In the genomic region with DNA sequence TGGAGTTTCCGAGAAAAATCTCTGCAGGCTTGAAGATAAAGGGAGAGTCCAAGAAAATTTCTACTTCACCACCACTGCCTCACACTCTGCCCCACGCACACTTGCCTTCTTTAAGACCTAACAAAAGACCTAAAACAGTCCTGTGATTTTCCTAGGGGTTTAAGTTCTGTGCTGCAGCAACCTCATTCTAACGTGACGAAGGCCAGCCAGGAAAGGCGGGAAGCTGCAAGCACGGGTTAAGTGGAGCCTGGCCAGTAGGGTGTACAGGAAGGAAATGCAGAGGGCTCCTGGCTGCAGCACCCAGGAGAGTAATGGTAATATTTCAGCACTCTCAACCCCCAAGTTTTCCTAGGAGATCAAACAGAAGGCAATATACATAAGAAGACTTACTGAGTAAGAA, we compare ENCODE assay signal across 8 cellular contexts. TPM values are rescaled to one million over a fixed set of nuclear protein-coding genes. Genes with fewer than 3 reads are reported as not detected.
DNase-seq lines count a peak whose midpoint lies in the region; ATAC-seq, FAIRE-seq and TF ChIP-seq lines count a peak whose summit lies in the region.

No MANE protein-coding gene starts in this region.

- H3K4me2 ChIP-seq in A549, result peak overlapping the region; percentile 94
- H3K4me2 ChIP-seq in mesendoderm (ENCODE audit: low read length), result peak overlapping the region; percentile 87

- no peak overlapping the region for H2BK5ac ChIP-seq in mesendoderm (ENCODE audit: low read length)

- peak overlapping the region; percentile 15 for H4K8ac ChIP-seq in mesendoderm (ENCODE audit: low read depth, low read length)

- no peak overlapping the region for H2BK15ac ChIP-seq in mesendoderm (replicated peaks; ENCODE audit: low read depth)

- no peak overlapping the region for H2BK120ac ChIP-seq in mesendoderm (ENCODE audit: low read depth, low read length)

- peaks cover 6% of the 10 kb centered on the region for H3K9me3 Mint-ChIP-seq in type B pancreatic cell

- H3K4me1 Mint-ChIP-seq in type B pancreatic cell (ENCODE audit: unreplicated experiment), result peaks cover 19% of the 10 kb centered on the region

- H2AK5ac ChIP-seq in mesendoderm (ENCODE audit: low read length), result peak overlapping the region; percentile 11

- H3K18ac ChIP-seq in mesendoderm (ENCODE audit: low read length), result peak overlapping the region; percentile 71

- H3K23ac ChIP-seq in mesendoderm (ENCODE audit: low read length), result no peak overlapping the region

- ATAC-seq in A549 (no peak), GM21390 (IDR thresholded peaks at IDR 0.05; ENCODE audit: unreplicated experiment) (no peak), GM18519 (IDR thresholded peaks at IDR 0.05; ENCODE audit: low FRiP score, unreplicated experiment) (no peak)

- no peak overlapping the region for H3K9ac ChIP-seq in HUES64 (ENCODE audit: low read depth, low read length)
- H3K9ac ChIP-seq in mesendoderm (ENCODE audit: low read length), result peak overlapping the region; percentile 89

- no peaks in the 10 kb centered on the region for H3K27me3 Mint-ChIP-seq in type B pancreatic cell

- no peaks in the 10 kb centered on the region for H3K79me2 ChIP-seq in mesendoderm (ENCODE audit: control insufficient read depth, insufficient read depth, low read length)

- H3K27ac Mint-ChIP-seq in type B pancreatic cell, result peak overlapping the region; percentile 89

- DNase-seq in A549 (ENCODE audit: low read depth in 1 of 2, low spot score in 1 of 2), result no peak
- DNase-seq in coronary artery (ENCODE audit: low spot score), result peak; percentile 74
- peak; percentile 58 for DNase-seq in mesendoderm
- no peak for DNase-seq in type B pancreatic cell (ENCODE audit: extremely low spot score, unreplicated experiment)
- no peak for DNase-seq in GM12892 (ENCODE audit: insufficient read length)

- TF ChIP-seq EP300 in A549 (IDR thresholded peaks at IDR 0.05), result no peak

- no peak for TF ChIP-seq RAD21 in A549 (conservative IDR thresholded peaks at IDR 0.05 in 1 of 2, IDR thresholded peaks at IDR 0.05 in 1 of 2)

- POLR2A ChIA-PET in A549 (lab: Yijun Ruan, JAX), result no interaction called here

- no peaks in the 10 kb centered on the region for H3K79me1 ChIP-seq in mesendoderm (ENCODE audit: low read length)

- no peak overlapping the region for H3K27ac ChIP-seq in A549
- no peak overlapping the region for H3K27ac ChIP-seq in HUES64 (ENCODE audit: low read depth, low read length)
- H3K27ac ChIP-seq in coronary artery, result peak overlapping the region; percentile 91 to 93
- H3K27ac ChIP-seq in mesendoderm (ENCODE audit: low read depth, low read length), result peak overlapping the region; percentile 60

- TF ChIP-seq POLR2A in A549 (IDR thresholded peaks at IDR 0.05; ENCODE audit: low read length), result no peak
- no peak for TF ChIP-seq POLR2A in GM12892 (IDR thresholded peaks at IDR 0.05; ENCODE audit: low read depth, low read length)

- TF ChIP-seq CTCF in A549 (IDR thresholded peaks at IDR 0.05) (no peak), coronary artery (IDR thresholded peaks at IDR 0.05) (no peak), type B pancreatic cell (conservative IDR thresholded peaks at IDR 0.05) (no peak)

- H3K36me3 ChIP-seq in HUES64 (ENCODE audit: insufficient read depth, low read length) (no peaks in the 10 kb centered on the region), mesendoderm (ENCODE audit: control insufficient read depth, insufficient read depth, low read length) (no peaks in the 10 kb centered on the region)

- FAIRE-seq in A549 (lab: Jason Lieb, UNC) (no peak), GM12892 (lab: Jason Lieb, UNC) (no peak)

- H3K9me3 ChIP-seq in A549 (no peaks in the 10 kb centered on the region; the same call in 2 of the 3 replicates), HUES64 (ENCODE audit: insufficient read depth, low read depth, low read length) (no peaks in the 10 kb centered on the region)

- H3K36me3 Mint-ChIP-seq in type B pancreatic cell, result peaks cover 3% of the 10 kb centered on the region

- peak overlapping the region; percentile 73 for H3K4ac ChIP-seq in mesendoderm (ENCODE audit: low read depth, low read length)

- CTCF ChIA-PET in A549 (lab: Yijun Ruan, JAX), result no interaction called here

- no peak overlapping the region for H3K4me3 ChIP-seq in A549
- peak overlapping the region; percentile 62 for H3K4me3 ChIP-seq in HUES64 (ENCODE audit: low read length)
- H3K4me3 ChIP-seq in coronary artery, result peak overlapping the region; percentile 89
- no peak overlapping the region for H3K4me3 ChIP-seq in mesendoderm (ENCODE audit: low read length)

- H4K5ac ChIP-seq in mesendoderm (ENCODE audit: low read length), result no peak overlapping the region

- peak overlapping the region; percentile 92 for H3K56ac ChIP-seq in mesendoderm (ENCODE audit: low read length)

- H3K27me3 ChIP-seq in HUES64 (ENCODE audit: insufficient read depth, low read length) (no peaks in the 10 kb centered on the region), mesendoderm (ENCODE audit: insufficient read depth, low read length, poor library complexity) (no peaks in the 10 kb centered on the region)

- peak overlapping the region; percentile 96 for H3K4me3 Mint-ChIP-seq in type B pancreatic cell

- 92% methylated on average over 6 of the region's 6 CpGs for whole genome bisulfite sequencing in A549 (ENCODE audit: missing lambda C conversion rate)
- WGBS in HUES64, result 49% methylated on average over 6 of the region's 6 CpGs
- WGBS in mesendoderm (ENCODE audit: extremely low coverage, insufficient coverage, low lambda C conversion rate), result no CpG with 5 or more reads among the region's 6 CpGs

- H3K4me1 ChIP-seq in A549 (peaks cover 8% of the 10 kb centered on the region; the same call in 2 of the 3 replicates), HUES64 (ENCODE audit: insufficient read depth, low read length) (peaks cover 31% of the 10 kb centered on the region), mesendoderm (ENCODE audit: control insufficient read depth, low read depth, low read length) (peaks cover 8% of the 10 kb centered on the region)

TF ChIP-seq in A549, 52 proteins besides CTCF, POLR2A, EP300 and RAD21:
- TF ChIP-seq POLR2AphosphoS2 (conservative IDR thresholded peaks at IDR 0.05; ENCODE audit: low read length) (no peak), SREBF2 (IDR thresholded peaks at IDR 0.05) (no peak), NR3C1 (IDR thresholded peaks at IDR 0.05) (no peak), HDAC2 (IDR thresholded peaks at IDR 0.05) (no peak), NFE2L2 (conservative IDR thresholded peaks at IDR 0.05; ENCODE audit: low read length) (no peak), RARB (CRISPR knock-in tag; IDR thresholded peaks at IDR 0.05) (no peak), CEBPB (IDR thresholded peaks at IDR 0.05) (no peak), MYC (IDR thresholded peaks at IDR 0.05; ENCODE audit: borderline replicate concordance, low read length) (no peak), SMC3 (IDR thresholded peaks at IDR 0.05) (no peak), CBX2 (IDR thresholded peaks at IDR 0.05; ENCODE audit: borderline replicate concordance, low read depth) (no peak)
- TF ChIP-seq, protein P1, sequence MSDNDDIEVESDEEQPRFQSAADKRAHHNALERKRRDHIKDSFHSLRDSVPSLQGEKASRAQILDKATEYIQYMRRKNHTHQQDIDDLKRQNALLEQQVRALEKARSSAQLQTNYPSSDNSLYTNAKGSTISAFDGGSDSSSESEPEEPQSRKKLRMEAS (IDR thresholded peaks at IDR 0.05), result no peak
- TF ChIP-seq, protein P2, sequence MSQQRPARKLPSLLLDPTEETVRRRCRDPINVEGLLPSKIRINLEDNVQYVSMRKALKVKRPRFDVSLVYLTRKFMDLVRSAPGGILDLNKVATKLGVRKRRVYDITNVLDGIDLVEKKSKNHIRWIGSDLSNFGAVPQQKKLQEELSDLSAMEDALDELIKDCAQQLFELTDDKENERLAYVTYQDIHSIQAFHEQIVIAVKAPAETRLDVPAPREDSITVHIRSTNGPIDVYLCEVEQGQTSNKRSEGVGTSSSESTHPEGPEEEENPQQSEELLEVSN (IDR thresholded peaks at IDR 0.05; ENCODE audit: borderline replicate concordance, low read depth), result no peak
- TF ChIP-seq, protein P3, sequence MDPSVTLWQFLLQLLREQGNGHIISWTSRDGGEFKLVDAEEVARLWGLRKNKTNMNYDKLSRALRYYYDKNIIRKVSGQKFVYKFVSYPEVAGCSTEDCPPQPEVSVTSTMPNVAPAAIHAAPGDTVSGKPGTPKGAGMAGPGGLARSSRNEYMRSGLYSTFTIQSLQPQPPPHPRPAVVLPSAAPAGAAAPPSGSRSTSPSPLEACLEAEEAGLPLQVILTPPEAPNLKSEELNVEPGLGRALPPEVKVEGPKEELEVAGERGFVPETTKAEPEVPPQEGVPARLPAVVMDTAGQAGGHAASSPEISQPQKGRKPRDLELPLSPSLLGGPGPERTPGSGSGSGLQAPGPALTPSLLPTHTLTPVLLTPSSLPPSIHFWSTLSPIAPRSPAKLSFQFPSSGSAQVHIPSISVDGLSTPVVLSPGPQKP (IDR thresholded peaks at IDR 0.05; ENCODE audit: low read depth, low read length), result no peak
- TF ChIP-seq, protein P4, sequence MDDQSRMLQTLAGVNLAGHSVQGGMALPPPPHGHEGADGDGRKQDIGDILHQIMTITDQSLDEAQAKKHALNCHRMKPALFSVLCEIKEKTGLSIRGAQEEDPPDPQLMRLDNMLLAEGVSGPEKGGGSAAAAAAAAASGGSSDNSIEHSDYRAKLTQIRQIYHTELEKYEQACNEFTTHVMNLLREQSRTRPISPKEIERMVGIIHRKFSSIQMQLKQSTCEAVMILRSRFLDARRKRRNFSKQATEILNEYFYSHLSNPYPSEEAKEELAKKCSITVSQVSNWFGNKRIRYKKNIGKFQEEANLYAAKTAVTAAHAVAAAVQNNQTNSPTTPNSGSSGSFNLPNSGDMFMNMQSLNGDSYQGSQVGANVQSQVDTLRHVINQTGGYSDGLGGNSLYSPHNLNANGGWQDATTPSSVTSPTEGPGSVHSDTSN (IDR thresholded peaks at IDR 0.05), result no peak

RNA-seq across cellular contexts. Expression of a gene that starts 1.5 kb away (rescaled TPM):
- polyA plus RNA-seq in A549 (2011; rRNA removed), result 2.8 and 3.5 TPM in 2 replicates
- polyA plus RNA-seq in A549 (2012; cell fraction: cytosol; rRNA removed), result 0.67 and 1.4 TPM in 2 replicates
- 0.75 and 1.1 TPM in 2 replicates for polyA plus RNA-seq in A549 (2012; cell fraction: nucleus; rRNA removed)
- polyA plus RNA-seq in A549 (2017; fragmentation: RNase III; extraction: RNeasy Plus Mini Kit Qiagen cat#74134 plus additional on column Dnase treatment), result 2.1 to 2.6 TPM (median 2.3 TPM) in 3 replicates
- 3.4 and 5.0 TPM in 2 replicates for polyA minus RNA-seq in A549 (2011; rRNA and poly(A)+ RNA removed)
- polyA plus RNA-seq in HUES64 (2013, experiment 1 of 2), result 7.7 TPM
- polyA plus RNA-seq in HUES64 (2013, experiment 2 of 2), result 9.7 TPM
- polyA plus RNA-seq in mesendoderm (2013, experiment 1 of 2), result 6.6 TPM
- polyA plus RNA-seq in mesendoderm (2013, experiment 2 of 2), result 7.1 TPM
- 7.3 and 23.5 TPM in 2 replicates for total RNA-seq in type B pancreatic cell (ENCODE audit: low replicate concordance)
- polyA plus RNA-seq in GM12892 (2012; ENCODE audit: missing spikeins), result not detected

Comparison
In these comparisons a context has a peak if more than half of its experiments do, and no peak if none do; other contexts are left out.
1. DNase-seq: peak in coronary artery (single experiment) and mesendoderm (single experiment); none in A549 (0 of 2), type B pancreatic cell (single experiment) and GM12892 (single experiment).
2. H3K27ac ChIP-seq: peak in coronary artery (2 of 2) and mesendoderm (single experiment); none in A549 (0 of 2) and HUES64 (single experiment).
3. H3K4me3 ChIP-seq: peak in HUES64 (single experiment) and coronary artery (single experiment); none in A549 (single experiment) and mesendoderm (single experiment).